In genomic region chr1:22625262-22625925, GRCh38 we compare ENCODE assay signal across 2 cellular contexts.
TF ChIP-seq lines count a peak whose summit lies in the region.

No MANE protein-coding gene starts in this region.

TF ChIP-seq in GM23338, 12 proteins besides CTCF, POLR2A, EP300 and RAD21:
- no peak for TF ChIP-seq STAT1 (IDR thresholded peaks at IDR 0.05; ENCODE audit: unreplicated experiment)
- TF ChIP-seq EZH2 (IDR thresholded peaks at IDR 0.05; ENCODE audit: low read depth, unreplicated experiment) = no peak
- TF ChIP-seq NANOG (IDR thresholded peaks at IDR 0.05; ENCODE audit: borderline replicate concordance) = no peak
- no peak for TF ChIP-seq ETS1 (IDR thresholded peaks at IDR 0.05)
- no peak for TF ChIP-seq EZH2phosphoT487 (IDR thresholded peaks at IDR 0.05; ENCODE audit: unreplicated experiment)
- peak; percentile 85 for TF ChIP-seq REST (IDR thresholded peaks at IDR 0.05; ENCODE audit: unreplicated experiment)
- no peak for TF ChIP-seq JUNB (IDR thresholded peaks at IDR 0.05; ENCODE audit: unreplicated experiment)

TF ChIP-seq in H1, 55 proteins besides CTCF, POLR2A, EP300 and RAD21:
- TF ChIP-seq NANOG (IDR thresholded peaks at IDR 0.05; ENCODE audit: insufficient read depth, low read depth, low read length, poor library complexity, severe bottlenecking) = no peak
- TF ChIP-seq CBX5 (IDR thresholded peaks at IDR 0.05; ENCODE audit: low read depth, low read length) = no peak
- TF ChIP-seq MAFK (IDR thresholded peaks at IDR 0.05; ENCODE audit: low read depth, low read length) = no peak
- no peak for TF ChIP-seq KDM5A (IDR thresholded peaks at IDR 0.05; ENCODE audit: low read length)
- no peak for TF ChIP-seq RNF2 (IDR thresholded peaks at IDR 0.05; ENCODE audit: borderline replicate concordance, low read depth, low read length, missing control alignments, poor library complexity, severe bottlenecking)
- no peak for TF ChIP-seq SIRT6 (IDR thresholded peaks at IDR 0.05; ENCODE audit: low read length)
- TF ChIP-seq KDM1A (IDR thresholded peaks at IDR 0.05; ENCODE audit: borderline replicate concordance, low read length) = peak; percentile 10; the same call in 1 of the 2 replicates
- no peak for TF ChIP-seq ATF3 (IDR thresholded peaks at IDR 0.05; ENCODE audit: insufficient read depth, low read depth, low read length)
- no peak for TF ChIP-seq CHD7 (IDR thresholded peaks at IDR 0.05; ENCODE audit: insufficient replicate concordance, low read length)
- no peak for TF ChIP-seq TAF7 (optimal IDR thresholded peaks at IDR 0.05; ENCODE audit: borderline replicate concordance, low read depth, low read length)
- TF ChIP-seq SAP30 (IDR thresholded peaks at IDR 0.05; ENCODE audit: insufficient read depth, insufficient replicate concordance, low read length) = no peak
- TF ChIP-seq JUND (IDR thresholded peaks at IDR 0.05; ENCODE audit: low read length) = no peak
- TF ChIP-seq SP1 (IDR thresholded peaks at IDR 0.05; ENCODE audit: low read depth, low read length) = no peak
- peak; percentile 88 to 90; a peak in 2 of 4 replicates for TF ChIP-seq SIN3A (conservative IDR thresholded peaks at IDR 0.05 in 1 of 2, IDR thresholded peaks at IDR 0.05 in 1 of 2; ENCODE audit: low read depth in 1 of 2, low read length in 2 of 2)
- TF ChIP-seq CBX8 (IDR thresholded peaks at IDR 0.05; ENCODE audit: borderline replicate concordance, low read depth, low read length) = no peak
- TF ChIP-seq MAX (IDR thresholded peaks at IDR 0.05) = no peak
- TF ChIP-seq HDAC2 (IDR thresholded peaks at IDR 0.05; ENCODE audit: borderline replicate concordance in 1 of 2, low read depth in 2 of 2, low read length in 2 of 2) = 0 out of 4 replicates have a peak, but pooled peaks of 1 of the 2 experiments have one; percentile 25
- no peak for TF ChIP-seq CREB1 (IDR thresholded peaks at IDR 0.05)
- TF ChIP-seq TEAD4 (IDR thresholded peaks at IDR 0.05; ENCODE audit: low read depth, low read length) = no peak
- TF ChIP-seq RBBP5 (IDR thresholded peaks at IDR 0.05; ENCODE audit: borderline replicate concordance, low read depth, low read length) = no peak
- no peak for TF ChIP-seq ASH2L (IDR thresholded peaks at IDR 0.05; ENCODE audit: low read length)
- TF ChIP-seq JUN (IDR thresholded peaks at IDR 0.05; ENCODE audit: low read depth, low read length) = no peak
- no peak for TF ChIP-seq KDM4A (IDR thresholded peaks at IDR 0.05; ENCODE audit: low read depth, low read length, severe bottlenecking)
- TF ChIP-seq CTBP2 (IDR thresholded peaks at IDR 0.05; ENCODE audit: borderline replicate concordance, insufficient read depth, insufficient read length, low read length) = no peak
TF ChIP-seq in H1: peak in this region for 3.
